ENCODE assay signal across 8 cellular contexts in genomic region chr22:26360169-26360885, GRCh38.
A peak's percentile ranks its signal among the peaks of the same experiment; 100 is the strongest.
DNase-seq lines count a peak whose midpoint lies in the region; ATAC-seq and TF ChIP-seq lines count a peak whose summit lies in the region.

No MANE protein-coding gene starts in this region.

- H3K4me3 ChIP-seq in right atrium auricular region (peak overlapping the region in 1 of 2 donors; percentile 5), aorta (ENCODE audit: low read length in 2 of 2) (no peak overlapping the region)

- H3K9me3 ChIP-seq in right atrium auricular region (no peaks in the 10 kb centered on the region), aorta (ENCODE audit: control insufficient read depth, low read length) (no peaks in the 10 kb centered on the region)

- CTCF ChIA-PET in GM10248 (lab: Yijun Ruan, JAX): interaction anchor here (0.8 to 1.7 kb wide), 10 partner anchors 11 to 465 kb away, joined by 3 to 5 read pairs (median 3); no protein-coding TSS in a partner anchor

- H3K27me3 ChIP-seq in right atrium auricular region: no peaks in the 10 kb centered on the region
- no peaks in the 10 kb centered on the region for H3K27me3 ChIP-seq in aorta (ENCODE audit: control insufficient read depth in 1 of 2, insufficient read depth in 2 of 2, low read length in 1 of 2)

- no peak for ATAC-seq in aorta (ENCODE audit: low FRiP score)
- no peak for ATAC-seq in GM21390 (IDR thresholded peaks at IDR 0.05; ENCODE audit: unreplicated experiment)

- H3K4me1 ChIP-seq in right atrium auricular region (peaks cover 0 to 5% of the 10 kb centered on the region in 2 donors), aorta (ENCODE audit: control insufficient read depth in 1 of 2, insufficient read depth in 2 of 2, low read length in 2 of 2) (no peaks in the 10 kb centered on the region)

- H3K27ac ChIP-seq in right atrium auricular region: no peak overlapping the region
- H3K27ac ChIP-seq in aorta (ENCODE audit: low read depth in 1 of 2, low read length in 2 of 2): no peak overlapping the region

- POLR2A ChIA-PET in GM10248 (lab: Yijun Ruan, JAX): no interaction called here

- 7% methylated on average over 17 of the region's 17 CpGs for WGBS in aorta, 2 donors

- TF ChIP-seq CTCF in GM10248 (IDR thresholded peaks at IDR 0.05; ENCODE audit: control extremely low read depth, extremely low read depth, low read depth, missing control alignments) (peak; percentile 83), right atrium auricular region (IDR thresholded peaks at IDR 0.05) (peak; percentile 84 to 97)

- H3K36me3 ChIP-seq in right atrium auricular region (no peaks in the 10 kb centered on the region), aorta (ENCODE audit: control insufficient read depth in 1 of 2, insufficient read depth in 2 of 2, low read length in 1 of 2) (no peaks in the 10 kb centered on the region)

- intact Hi-C loops in aorta (cut with DNase I): no loop called here

- DNase-seq in GM10248 (ENCODE audit: extremely low spot score): peak; percentile 65
- peak; percentile 63 for DNase-seq in NCI-H1105 (lab: John Stamatoyannopoulos, UW)
- peak; percentile 19 to 61 (median 50) for DNase-seq in T-helper 1 cell
- peak; percentile 18 for DNase-seq in amniotic stem cell (lab: John Stamatoyannopoulos, UW)
- DNase-seq in right atrium auricular region (ENCODE audit: low spot score): peak; percentile 83
- peak; percentile 35 for DNase-seq in pulmonary artery endothelial cell (ENCODE audit: low read depth, low spot score)
- DNase-seq in aorta: peak; percentile 65 to 82

Comparison
In these comparisons a context has a peak if more than half of its experiments do, and no peak if none do; other contexts are left out.
1. DNase-seq: peak in every context shown above with its lines; median percentile 83 in right atrium auricular region; 74 in aorta; 65 in GM10248; 63 in NCI-H1105; 50 in T-helper 1 cell; 35 in pulmonary artery endothelial cell; 18 in amniotic stem cell.